10 cellular contexts compared by ENCODE assay signal in the genomic region with DNA sequence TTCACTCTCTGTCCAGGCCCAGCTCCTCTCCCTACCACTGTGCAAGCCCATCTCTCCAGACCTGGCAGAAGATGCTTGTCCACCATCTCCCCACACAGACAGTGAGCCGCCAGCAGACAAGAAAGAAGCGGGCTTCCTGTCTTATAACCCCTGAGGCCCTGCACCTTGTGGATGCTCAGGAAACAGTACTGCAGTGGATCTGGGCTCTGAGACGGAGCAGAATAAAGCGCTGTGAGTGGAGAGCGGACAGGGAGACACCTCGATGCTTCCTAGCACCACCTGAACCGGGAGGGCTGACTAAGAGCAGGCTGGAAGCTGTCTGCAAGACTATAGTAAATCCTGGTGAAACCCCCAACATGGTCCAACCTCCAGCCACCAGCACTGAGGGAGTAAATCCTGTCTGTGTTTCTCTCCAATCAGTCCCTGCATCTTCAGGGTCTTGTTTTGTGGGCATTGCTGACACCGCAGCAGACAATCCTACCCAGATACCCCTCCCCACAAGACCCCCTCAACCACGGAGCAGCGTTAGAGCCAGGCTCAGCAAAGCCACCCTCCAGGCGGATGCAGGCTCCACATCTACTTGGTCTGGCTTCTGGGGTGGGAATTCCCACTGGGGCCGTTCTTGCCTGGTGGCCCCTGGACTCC. TPM values are rescaled to one million over a fixed set of nuclear protein-coding genes. Genes with fewer than 3 reads are reported as not detected.
DNase-seq lines count a peak whose midpoint lies in the region; ATAC-seq and TF ChIP-seq lines count a peak whose summit lies in the region.
"Had no signal": no experiment of that assay in that cellular context is flagged by ENCODE, and none has a peak within 500 bp of the region (broad histone marks: within the 10 kb centered on the region; RNA-seq: fewer than 3 reads in every experiment).

No MANE protein-coding gene starts in this region.

- H2BK5ac ChIP-seq in mesenchymal stem cell (ENCODE audit: low read depth, low read length, poor library complexity, severe bottlenecking), result peak overlapping the region; percentile 21

- H4K8ac ChIP-seq in mesenchymal stem cell (ENCODE audit: low read length), result no peak overlapping the region

- peaks cover 1% of the 10 kb centered on the region for H3K79me1 ChIP-seq in mesenchymal stem cell (replicated peaks; ENCODE audit: low read length, poor library complexity, severe bottlenecking)

- H3K4me3 ChIP-seq in adrenal gland (no peak overlapping the region), mesenchymal stem cell (ENCODE audit: insufficient read depth in 1 of 2, low read depth in 1 of 2, low read length in 2 of 2) (no peak overlapping the region), aorta (ENCODE audit: low read length in 2 of 2) (no peak overlapping the region), HAP-1 (no peak overlapping the region)

- no peak overlapping the region for H2BK15ac ChIP-seq in mesenchymal stem cell (ENCODE audit: low read depth, poor library complexity, severe bottlenecking)

- no peak overlapping the region for H2AFZ ChIP-seq in mesenchymal stem cell (ENCODE audit: low read depth, low read length)

- H2AK5ac ChIP-seq in mesenchymal stem cell (ENCODE audit: low read length, severe bottlenecking), result peak overlapping the region; percentile 28

- peak overlapping the region in 1 of 2 experiments; percentile 14 for H3K4ac ChIP-seq in mesenchymal stem cell (ENCODE audit: low read depth in 1 of 2, low read length in 2 of 2)

- no peaks in the 10 kb centered on the region for H3K27me3 ChIP-seq in adrenal gland
- no peaks in the 10 kb centered on the region for H3K27me3 ChIP-seq in mesenchymal stem cell (ENCODE audit: control insufficient read depth in 1 of 2, insufficient read depth in 1 of 2, low read length in 2 of 2)
- H3K27me3 ChIP-seq in aorta (ENCODE audit: control insufficient read depth in 1 of 2, insufficient read depth in 2 of 2, low read length in 1 of 2), result no peaks in the 10 kb centered on the region
- no peaks in the 10 kb centered on the region for H3K27me3 ChIP-seq in HAP-1 (ENCODE audit: low read depth)

- H3K4me1 ChIP-seq in adrenal gland (replicated peaks in 1 of 2) (peaks cover 6 to 7% of the 10 kb centered on the region in 2 donors), mesenchymal stem cell (ENCODE audit: control insufficient read depth, insufficient read depth, low read depth, low read length) (peaks cover 20% of the 10 kb centered on the region), aorta (ENCODE audit: control insufficient read depth in 1 of 2, insufficient read depth in 2 of 2, low read length in 2 of 2) (no peaks in the 10 kb centered on the region), HAP-1 (peaks cover 4% of the 10 kb centered on the region)

- H3K4me3 Mint-ChIP-seq in stimulated activated naive CD8-positive, alpha-beta T cell treated with anti-CD3 and anti-CD28 coated beads, Interleukin-15, Interleukin-2, amounts not matched to agents 100 ng/mL and 50 ng/mL, for 24 hours, result peak overlapping the region; percentile 69

- peak overlapping the region; percentile 43 for H4K91ac ChIP-seq in mesenchymal stem cell (ENCODE audit: low read length)

- H3K14ac ChIP-seq in mesenchymal stem cell (ENCODE audit: low read length in 2 of 2), result peak overlapping the region in 1 of 2 experiments; percentile 30

- peaks cover 84% of the 10 kb centered on the region for H3K36me3 Mint-ChIP-seq in stimulated activated naive CD8-positive, alpha-beta T cell treated with anti-CD3 and anti-CD28 coated beads, Interleukin-15, Interleukin-2, amounts not matched to agents 100 ng/mL and 50 ng/mL, for 24 hours (ENCODE audit: low read depth)

- TF ChIP-seq POLR2A in adrenal gland (IDR thresholded peaks at IDR 0.05), result no peak

- H3K27ac ChIP-seq in adrenal gland (peak overlapping the region in 3 of 5 donors; percentile 63 to 85 (median 68)), mesenchymal stem cell (ENCODE audit: low read length, poor library complexity, severe bottlenecking) (peak overlapping the region; percentile 81), aorta (ENCODE audit: low read depth in 1 of 2, low read length in 2 of 2) (peak overlapping the region in 1 of 2 donors; percentile 0)

- in situ Hi-C loops in HAP-1 (cut with MboI; ENCODE audit: low sequenced_read_pairs), result no loop called here

- no peaks in the 10 kb centered on the region for H3K27me3 Mint-ChIP-seq in stimulated activated naive CD8-positive, alpha-beta T cell treated with anti-CD3 and anti-CD28 coated beads, Interleukin-15, Interleukin-2, amounts not matched to agents 100 ng/mL and 50 ng/mL, for 24 hours

- no peak overlapping the region for H3K9ac ChIP-seq in mesenchymal stem cell (ENCODE audit: low read length)

- intact Hi-C loops in adrenal gland (cut with DNase I), result loop anchor here (10.0 kb wide), 3 partner anchors 46 to 306 kb away; a partner anchor contains a TSS
- intact Hi-C loops in aorta (cut with DNase I), result loop anchor here in 1 of 2 donors (5.0 kb wide), 1 partner anchor 39 kb away; a partner anchor contains a TSS

- no peak for ATAC-seq in stimulated activated naive CD8-positive, alpha-beta T cell treated with anti-CD3 and anti-CD28 coated beads, Interleukin-15, Interleukin-2, amounts not matched to agents 100 U/mL and 50 U/mL, for 24 hours
- ATAC-seq in aorta (ENCODE audit: low FRiP score) (peak; percentile 13), GM18867 (IDR thresholded peaks at IDR 0.05; ENCODE audit: unreplicated experiment) (no peak)

- no peak overlapping the region for H2BK120ac ChIP-seq in mesenchymal stem cell (ENCODE audit: low read depth, low read length)

- H3K36me3 ChIP-seq in adrenal gland (replicated peaks in 1 of 2) (peaks cover 0 to 96% of the 10 kb centered on the region in 2 donors), mesenchymal stem cell (ENCODE audit: control insufficient read depth in 1 of 2, insufficient read depth in 2 of 2, low read depth in 1 of 2, low read length in 2 of 2) (peaks cover 54 to 77% of the 10 kb centered on the region in 2 experiments), aorta (ENCODE audit: control insufficient read depth in 1 of 2, insufficient read depth in 2 of 2, low read length in 1 of 2) (peaks cover 2 to 13% of the 10 kb centered on the region in 2 donors), HAP-1 (replicated peaks) (peaks cover 24% of the 10 kb centered on the region)

- peak overlapping the region; percentile 24 for H3K4me2 ChIP-seq in mesenchymal stem cell (ENCODE audit: low read length, poor library complexity, severe bottlenecking)

- H2BK12ac ChIP-seq in mesenchymal stem cell (ENCODE audit: low read length in 2 of 2), result peak overlapping the region in 1 of 2 experiments; percentile 33

- no peaks in the 10 kb centered on the region for H3K9me3 Mint-ChIP-seq in stimulated activated naive CD8-positive, alpha-beta T cell treated with anti-CD3 and anti-CD28 coated beads, Interleukin-15, Interleukin-2, amounts not matched to agents 100 ng/mL and 50 ng/mL, for 24 hours

- no peak for DNase-seq in stimulated activated naive CD8-positive, alpha-beta T cell treated with anti-CD3 and anti-CD28 coated beads, Interleukin-15, Interleukin-2, amounts not matched to agents 100 U/mL and 50 U/mL, for 24 hours
- DNase-seq in adrenal gland (no peak), mesenchymal stem cell (no peak), aorta (peak in 1 of 2 donors; percentile 73), HAP-1 (ENCODE audit: low spot score in 2 of 2) (no peak), NCI-H524 (lab: John Stamatoyannopoulos, UW) (no peak)
- DNase-seq: COR-L47, NCI-H2107 had no signal

- H3K4me1 Mint-ChIP-seq in stimulated activated naive CD8-positive, alpha-beta T cell treated with anti-CD3 and anti-CD28 coated beads, Interleukin-15, Interleukin-2, amounts not matched to agents 100 ng/mL and 50 ng/mL, for 24 hours (ENCODE audit: low read depth), result peaks cover 69% of the 10 kb centered on the region

- H3K18ac ChIP-seq in mesenchymal stem cell (ENCODE audit: low read depth in 1 of 2, low read length in 2 of 2), result peak overlapping the region; percentile 41 to 56

- peak overlapping the region; percentile 99 for H3K27ac Mint-ChIP-seq in stimulated activated naive CD8-positive, alpha-beta T cell treated with anti-CD3 and anti-CD28 coated beads, Interleukin-15, Interleukin-2, amounts not matched to agents 100 ng/mL and 50 ng/mL, for 24 hours

- 60 to 77% (median 73%) methylated on average over 7 to 12 of the region's 12 CpGs for WGBS in adrenal gland, 4 donors
- 78% methylated on average over 12 of the region's 12 CpGs for WGBS in mesenchymal stem cell
- 65 to 77% methylated on average over 12 of the region's 12 CpGs for WGBS in aorta, 2 donors

- H3K23ac ChIP-seq in mesenchymal stem cell (ENCODE audit: low read length in 2 of 2), result no peak overlapping the region

- no peak for TF ChIP-seq CTCF in adrenal gland (IDR thresholded peaks at IDR 0.05)

- H3K9me3 ChIP-seq in adrenal gland (replicated peaks in 1 of 3) (no peaks in the 10 kb centered on the region), mesenchymal stem cell (ENCODE audit: control insufficient read depth, low read length) (no peaks in the 10 kb centered on the region), aorta (ENCODE audit: control insufficient read depth, low read length) (no peaks in the 10 kb centered on the region), HAP-1 (no peaks in the 10 kb centered on the region)

RNA-seq across cellular contexts. Expression of a gene that starts 18.7 kb away (rescaled TPM):
- total RNA-seq in adrenal gland (1 to 10 TPM in 4 of 8 donors, under 1 TPM in 1, not detected in 3; 0.60 to 6.8 (median 1.8) TPM), aorta (not detected)
- polyA plus RNA-seq in adrenal gland (10 to 100 TPM in 1 of 3 donors, 1 to 10 TPM in 1, under 1 TPM in 1; 0.88 to 16.2 (median 1.3) TPM), aorta (not detected)
- not detected for polyA plus RNA-seq in mesenchymal stem cell (2013, experiment 1 of 2)
- polyA plus RNA-seq in mesenchymal stem cell (2013, experiment 2 of 2), result not detected

RNA-seq across cellular contexts. Expression of a gene that starts 25.5 kb away (rescaled TPM):
- total RNA-seq in adrenal gland (10 to 100 TPM in 1 of 8 donors, 1 to 10 TPM in 6, not detected in 1; 2.9 to 26.0 (median 4.0) TPM), aorta (under 1 TPM in 1 of 2 donors, not detected in 1; 0.45 TPM)
- polyA plus RNA-seq in adrenal gland (10 to 100 TPM in 2 of 3 donors, 1 to 10 TPM in 1; 3.3 to 24.8 (median 14.3) TPM), aorta (1 to 10 TPM in 1 of 2 donors, under 1 TPM in 1; 0.28 to 3.0 TPM)
- polyA plus RNA-seq in mesenchymal stem cell (2013, experiment 1 of 2), result not detected
- not detected for polyA plus RNA-seq in mesenchymal stem cell (2013, experiment 2 of 2)

RNA-seq across cellular contexts. Expression of a gene that starts 39.4 kb away (rescaled TPM):
- 10 to 100 TPM in 6 of 8 donors, 1 to 10 TPM in 2; 7.5 to 20.0 (median 15.9) TPM for total RNA-seq in adrenal gland
- polyA plus RNA-seq in adrenal gland, result 10 to 100 TPM in 2 of 3 donors, 1 to 10 TPM in 1; 4.8 to 37.3 (median 20.3) TPM
- polyA plus RNA-seq in mesenchymal stem cell (2013, experiment 1 of 2), result 18.5 TPM
- 17.8 TPM for polyA plus RNA-seq in mesenchymal stem cell (2013, experiment 2 of 2)
- 10 to 100 TPM; 36.5 to 56.0 TPM for total RNA-seq in aorta
- 10 to 100 TPM; 11.9 to 27.5 TPM for polyA plus RNA-seq in aorta
